ENCODE assay signal across 1 cellular context in the genomic region with DNA sequence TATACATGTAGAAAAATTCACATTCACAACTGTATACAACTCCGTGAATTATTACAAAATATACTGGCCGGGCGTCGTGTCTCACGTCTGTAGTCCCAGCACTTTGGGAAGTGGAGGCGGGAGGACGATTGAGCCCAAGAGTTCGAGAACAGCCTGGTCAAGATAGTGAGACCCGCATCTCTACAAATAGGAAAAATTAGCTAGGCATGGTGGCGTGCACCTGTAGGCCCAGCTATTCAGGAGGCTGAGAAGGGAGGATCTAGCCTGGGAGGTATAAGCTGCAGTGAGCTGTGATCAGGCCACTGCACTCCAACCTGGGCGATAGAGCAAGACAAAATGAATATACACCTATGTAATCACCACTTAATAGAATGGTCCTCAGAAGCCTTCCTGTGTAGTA.
TF ChIP-seq lines count a peak whose summit lies in the region.

No MANE protein-coding gene starts in this region.

TF ChIP-seq in K562, 482 proteins besides CTCF, POLR2A, EP300 and RAD21:
- TF ChIP-seq SRF (CRISPR knock-in tag; IDR thresholded peaks at IDR 0.05) = no peak
- no peak for TF ChIP-seq CEBPB (tag; IDR thresholded peaks at IDR 0.05)
- TF ChIP-seq RCOR1 (IDR thresholded peaks at IDR 0.05; ENCODE audit: borderline replicate concordance in 1 of 2, low read depth in 2 of 2, low read length in 2 of 2) = peak in 1 of 2 experiments; percentile 6; a peak in 1 of 4 replicates
- TF ChIP-seq, protein P1, sequence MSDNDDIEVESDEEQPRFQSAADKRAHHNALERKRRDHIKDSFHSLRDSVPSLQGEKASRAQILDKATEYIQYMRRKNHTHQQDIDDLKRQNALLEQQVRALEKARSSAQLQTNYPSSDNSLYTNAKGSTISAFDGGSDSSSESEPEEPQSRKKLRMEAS (CRISPR knock-in tag; IDR thresholded peaks at IDR 0.05) = no peak
- TF ChIP-seq, protein P2, sequence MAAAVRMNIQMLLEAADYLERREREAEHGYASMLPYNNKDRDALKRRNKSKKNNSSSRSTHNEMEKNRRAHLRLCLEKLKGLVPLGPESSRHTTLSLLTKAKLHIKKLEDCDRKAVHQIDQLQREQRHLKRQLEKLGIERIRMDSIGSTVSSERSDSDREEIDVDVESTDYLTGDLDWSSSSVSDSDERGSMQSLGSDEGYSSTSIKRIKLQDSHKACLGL (CRISPR knock-in tag; IDR thresholded peaks at IDR 0.05; ENCODE audit: borderline replicate concordance, poor library complexity, severe bottlenecking) = no peak
- peak; percentile 18; the same call in 1 of the 2 replicates for TF ChIP-seq ADNP (tag; IDR thresholded peaks at IDR 0.05)
- TF ChIP-seq CREB1 (IDR thresholded peaks at IDR 0.05) = no peak
- TF ChIP-seq CREB1 (CRISPR knock-in tag; IDR thresholded peaks at IDR 0.05) = 0 out of 2 replicates have a peak, but pooled peaks have one; percentile 13
- TF ChIP-seq PHF8 (IDR thresholded peaks at IDR 0.05; ENCODE audit: borderline replicate concordance, low read length) = no peak
